ENCODE assay signal across 35 cellular contexts in the genomic region with DNA sequence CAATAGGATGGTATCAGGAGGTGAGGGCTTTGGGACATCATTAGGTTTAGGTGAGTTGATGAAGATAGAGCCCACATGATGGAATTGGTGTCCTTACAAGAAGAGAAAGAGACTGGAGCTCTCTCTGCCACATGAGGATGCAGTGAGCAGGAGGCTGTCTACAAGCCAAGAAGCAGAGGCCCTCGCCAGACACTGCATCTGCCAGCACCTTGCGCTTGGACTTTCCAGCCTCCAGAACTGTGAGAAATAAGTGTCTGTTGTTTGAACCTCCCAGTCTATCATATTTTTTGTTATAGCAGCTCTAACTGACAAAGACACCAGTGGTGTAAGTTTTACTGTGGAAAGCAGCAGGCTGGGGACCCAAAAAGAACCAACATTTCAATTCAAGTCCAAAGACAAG.
DNase-seq lines count a peak whose midpoint lies in the region; ATAC-seq, FAIRE-seq and TF ChIP-seq lines count a peak whose summit lies in the region.
"Had no signal": no experiment of that assay in that cellular context is flagged by ENCODE, and none has a peak within 500 bp of the region (broad histone marks: within the 10 kb centered on the region; RNA-seq: fewer than 3 reads in every experiment).

No MANE protein-coding gene starts in this region.

- no peak overlapping the region for H3K4me3 Mint-ChIP-seq in stimulated activated effector memory CD8-positive, alpha-beta T cell treated with anti-CD3 and anti-CD28 coated beads, Interleukin-12 subunit alpha, Interleukin-12 subunit beta, amount 100 ng/mL, for 72 hours
- H3K4me3 Mint-ChIP-seq: B cell; CD14-positive monocyte; CD4-positive, alpha-beta T cell; CD4-positive, CD25-positive, alpha-beta regulatory T cell; CD8-positive, alpha-beta memory T cell; CD8-positive, alpha-beta T cell had no signal

- TF ChIP-seq EP300 in HepG2 (IDR thresholded peaks at IDR 0.05; ENCODE audit: low read depth in 2 of 2, low read length in 2 of 2) = no peak
- TF ChIP-seq EP300 in HepG2 (CRISPR knock-in tag; IDR thresholded peaks at IDR 0.05; ENCODE audit: borderline replicate concordance) = no peak

- H3K4me2 ChIP-seq in HepG2 (ENCODE audit: low read depth, low read length) = no peak overlapping the region
- H3K4me2 ChIP-seq in parathyroid adenoma (ENCODE audit: low read length) = no peak overlapping the region
- H3K4me2 ChIP-seq: A549 had no signal

- H3K79me2 ChIP-seq in HepG2 (ENCODE audit: insufficient read depth, low read length) (no peaks in the 10 kb centered on the region), parathyroid adenoma (no peaks in the 10 kb centered on the region)

- DNase-seq in HepG2 (ENCODE audit: low spot score) (no peak), right lobe of liver (no peak)
- no peak for DNase-seq in stimulated activated effector memory CD8-positive, alpha-beta T cell treated with anti-CD3 and anti-CD28 coated beads, Interleukin-12 subunit alpha, Interleukin-12 subunit beta, amount 100 ng/mL, for 72 hours (ENCODE audit: low spot score in 2 of 2)
- DNase-seq: 8988T; ACHN; AML-193; BE2C; C1 segment of cervical spinal cord; Caco-2; Calu3; CD4-positive, alpha-beta memory T cell; CD4-positive, alpha-beta T cell; CD4-positive, CD25-positive, alpha-beta regulatory T cell; CD8-positive, alpha-beta memory T cell; CD8-positive, alpha-beta T cell; COR-L47; DMS 273 treated with DMSO at 0.1 percent for 48 hours; DMS153; DMS53; DMS79; DMS79 treated with DMSO at 0.1 percent for 48 hours; DND-41; EL had no signal

- 91% methylated on average over 2 of the region's 2 CpGs for WGBS in HepG2 (ENCODE audit: low lambda C conversion rate)
- 90% methylated on average over 2 of the region's 2 CpGs for WGBS in right lobe of liver (ENCODE audit: insufficient coverage, low coverage, low lambda C conversion rate, missing lambda C conversion rate)

- H3K4me1 Mint-ChIP-seq in stimulated activated effector memory CD8-positive, alpha-beta T cell treated with anti-CD3 and anti-CD28 coated beads, Interleukin-12 subunit alpha, Interleukin-12 subunit beta, amount 100 ng/mL, for 72 hours = peaks cover 15% of the 10 kb centered on the region
- H3K4me1 Mint-ChIP-seq: B cell; CD4-positive, CD25-positive, alpha-beta regulatory T cell had no signal

- H4K20me1 ChIP-seq in HepG2 (ENCODE audit: insufficient read depth, low read length) = no peaks in the 10 kb centered on the region
- H4K20me1 ChIP-seq: BLaER1; BLaER1 treated with 17β-estradiol and CSF1 and Interleukin-3, amounts not matched to agents 10 nM and 100 nM had no signal

- H3K9ac ChIP-seq in HepG2 (ENCODE audit: insufficient read depth, low read depth, low read length) = no peak overlapping the region
- no peak overlapping the region for H3K9ac ChIP-seq in parathyroid adenoma
- H3K9ac ChIP-seq: BLaER1; BLaER1 treated with 17β-estradiol and CSF1 and Interleukin-3, amounts not matched to agents 10 nM and 100 nM had no signal

- in situ Hi-C loops in HepG2 (cut with HindIII; ENCODE audit: extremely low pct_ligation_motif_present, low pct_unique_long_range_greater_than_20kb) = no loop called here

- H3K27ac ChIP-seq in HepG2 (ENCODE audit: extremely low read length, insufficient read depth, low read length) = no peak overlapping the region
- no peak overlapping the region for H3K27ac ChIP-seq in right lobe of liver
- peak overlapping the region; percentile 87 for H3K27ac ChIP-seq in parathyroid adenoma
- H3K27ac ChIP-seq: 22Rv1; A549; BLaER1; BLaER1 treated with 17β-estradiol and CSF1 and Interleukin-3, amounts not matched to agents 10 nM and 100 nM; C4-2B had no signal

- H3K27me3 ChIP-seq in HepG2 (ENCODE audit: control insufficient read depth in 1 of 2, insufficient read depth in 2 of 2, low read length in 2 of 2) (no peaks in the 10 kb centered on the region), right lobe of liver (no peaks in the 10 kb centered on the region), parathyroid adenoma (ENCODE audit: control insufficient read depth, insufficient read depth, low read length) (no peaks in the 10 kb centered on the region)
- H3K27me3 ChIP-seq: BE2C; BLaER1; BLaER1 treated with 17β-estradiol and CSF1 and Interleukin-3, amounts not matched to agents 10 nM and 100 nM had no signal

- H3K4me3 ChIP-seq in HepG2 (replicated peaks in 1 of 3; ENCODE audit: insufficient read depth in 1 of 3, low read depth in 2 of 3, low read length in 3 of 3) = no peak overlapping the region
- H3K4me3 ChIP-seq in right lobe of liver = no peak overlapping the region
- H3K4me3 ChIP-seq in parathyroid adenoma (ENCODE audit: low read depth, low read length) = no peak overlapping the region
- H3K4me3 ChIP-seq: A549; BLaER1; BLaER1 treated with 17β-estradiol and CSF1 and Interleukin-3, amounts not matched to agents 10 nM and 100 nM had no signal

- no peaks in the 10 kb centered on the region for H3K36me3 Mint-ChIP-seq in stimulated activated effector memory CD8-positive, alpha-beta T cell treated with anti-CD3 and anti-CD28 coated beads, Interleukin-12 subunit alpha, Interleukin-12 subunit beta, amount 100 ng/mL, for 72 hours
- H3K36me3 Mint-ChIP-seq: CD4-positive, alpha-beta memory T cell; CD4-positive, CD25-positive, alpha-beta regulatory T cell; CD8-positive, alpha-beta T cell had no signal

- peak overlapping the region; percentile 20 for H3K27ac Mint-ChIP-seq in stimulated activated effector memory CD8-positive, alpha-beta T cell treated with anti-CD3 and anti-CD28 coated beads, Interleukin-12 subunit alpha, Interleukin-12 subunit beta, amount 100 ng/mL, for 72 hours
- H3K27ac Mint-ChIP-seq: B cell; CD14-positive monocyte; CD4-positive, alpha-beta memory T cell; CD4-positive, alpha-beta T cell; CD4-positive, CD25-positive, alpha-beta regulatory T cell; CD8-positive, alpha-beta memory T cell; CD8-positive, alpha-beta T cell had no signal

- TF ChIP-seq RAD21 in HepG2 (CRISPR knock-in tag; IDR thresholded peaks at IDR 0.05) = no peak

- TF ChIP-seq CTCF in HepG2 (CRISPR knock-in tag; IDR thresholded peaks at IDR 0.05) (no peak), right lobe of liver (IDR thresholded peaks at IDR 0.05) (no peak), parathyroid adenoma (IDR thresholded peaks at IDR 0.05) (no peak)

- no peak for TF ChIP-seq POLR2A in HepG2 (IDR thresholded peaks at IDR 0.05; ENCODE audit: insufficient read depth in 1 of 2, low read depth in 2 of 2, low read length in 2 of 2)
- no peak for TF ChIP-seq POLR2A in right lobe of liver (IDR thresholded peaks at IDR 0.05)

- peaks cover 29% of the 10 kb centered on the region for H3K4me1 ChIP-seq in HepG2 (ENCODE audit: insufficient read depth, low read length)
- no peaks in the 10 kb centered on the region for H3K4me1 ChIP-seq in right lobe of liver
- H3K4me1 ChIP-seq in parathyroid adenoma = peaks cover 47% of the 10 kb centered on the region
- H3K4me1 ChIP-seq: A549, Caco-2 had no signal

- H3K36me3 ChIP-seq in HepG2 (replicated peaks in 1 of 2; ENCODE audit: control insufficient read depth in 1 of 2, insufficient read depth in 2 of 2, low read length in 2 of 2) = no peaks in the 10 kb centered on the region
- no peaks in the 10 kb centered on the region for H3K36me3 ChIP-seq in right lobe of liver
- no peaks in the 10 kb centered on the region for H3K36me3 ChIP-seq in parathyroid adenoma (ENCODE audit: control insufficient read depth, insufficient read depth, low read length)
- H3K36me3 ChIP-seq: BE2C; BLaER1; BLaER1 treated with 17β-estradiol and CSF1 and Interleukin-3, amounts not matched to agents 10 nM and 100 nM had no signal

- no peak for FAIRE-seq in HepG2 (lab: Jason Lieb, UNC)
- FAIRE-seq: A204.1, A549, D721Med had no signal

- no peaks in the 10 kb centered on the region for H3K9me3 Mint-ChIP-seq in stimulated activated effector memory CD8-positive, alpha-beta T cell treated with anti-CD3 and anti-CD28 coated beads, Interleukin-12 subunit alpha, Interleukin-12 subunit beta, amount 100 ng/mL, for 72 hours
- H3K9me3 Mint-ChIP-seq: CD4-positive, alpha-beta memory T cell; CD4-positive, alpha-beta T cell; CD4-positive, CD25-positive, alpha-beta regulatory T cell; CD8-positive, alpha-beta memory T cell; CD8-positive, alpha-beta T cell had no signal

- CTCF ChIA-PET in HepG2 (lab: Yijun Ruan, JAX; ENCODE audit: low intra/inter-chr PET ratio, low total read pairs) = no interaction called here

- intact Hi-C loops in HepG2 (cut with micrococcal nuclease; ENCODE audit: unreplicated experiment) (no loop called here), right lobe of liver (cut with DNase I) (no loop called here)

- POLR2A ChIA-PET in HepG2 (lab: Yijun Ruan, JAX) = no interaction called here

- ATAC-seq in HepG2 (no peak), right lobe of liver (no peak), GM21367 (IDR thresholded peaks at IDR 0.05; ENCODE audit: unreplicated experiment) (no peak), HG03175 (IDR thresholded peaks at IDR 0.05; ENCODE audit: unreplicated experiment) (no peak)
- no peak for ATAC-seq in stimulated activated effector memory CD8-positive, alpha-beta T cell treated with anti-CD3 and anti-CD28 coated beads, Interleukin-12 subunit alpha, Interleukin-12 subunit beta, amount 100 ng/mL, for 72 hours
- ATAC-seq: A549; CD8-positive, alpha-beta T cell had no signal

- H2AFZ ChIP-seq in HepG2 (ENCODE audit: low read length) (no peak overlapping the region), parathyroid adenoma (no peak overlapping the region)

- BruUV-seq in HepG2 (replicated peaks; lab: Mats Ljungman, UMichigan) = no TSS peak

- peaks cover 9% of the 10 kb centered on the region; the same call in 1 of the 2 replicates for H3K9me3 ChIP-seq in HepG2 (ENCODE audit: low read length)
- no peaks in the 10 kb centered on the region for H3K9me3 ChIP-seq in right lobe of liver
- no peaks in the 10 kb centered on the region for H3K9me3 ChIP-seq in parathyroid adenoma (ENCODE audit: control insufficient read depth, low read length)
- H3K9me3 ChIP-seq: A549, BE2C, BLaER1, Caco-2 had no signal

TF ChIP-seq in HepG2, 621 proteins besides CTCF, POLR2A, EP300 and RAD21:
- TF ChIP-seq ZNF564 (CRISPR knock-in tag; IDR thresholded peaks at IDR 0.05) = peak; percentile 100
- TF ChIP-seq MED8 (CRISPR knock-in tag; IDR thresholded peaks at IDR 0.05; ENCODE audit: insufficient replicate concordance) = no peak
- no peak for TF ChIP-seq HHEX (CRISPR knock-in tag; IDR thresholded peaks at IDR 0.05)
TF ChIP-seq in HepG2: peak in this region for 1.
